In genomic region chr6:66605011-66605410, GRCh38 we compare ENCODE assay signal across 19 cellular contexts.
DNase-seq lines count a peak whose midpoint lies in the region; TF ChIP-seq lines count a peak whose summit lies in the region.
"Had no signal": no experiment of that assay in that cellular context is flagged by ENCODE, and none has a peak within 500 bp of the region (broad histone marks: within the 10 kb centered on the region; RNA-seq: fewer than 3 reads in every experiment).

No MANE protein-coding gene starts in this region.

- no peaks in the 10 kb centered on the region for H4K20me1 ChIP-seq in fibroblast of lung (ENCODE audit: control insufficient read depth, extremely low read depth, insufficient read depth, low read length)

- no peak overlapping the region for H3K4me2 ChIP-seq in fibroblast of lung (ENCODE audit: extremely low read depth, insufficient read depth, low read length)
- H3K4me2 ChIP-seq: A549 had no signal

- DNase-seq in HCEC 1CT = peak; percentile 74
- peak; percentile 13 for DNase-seq in RPMI7951 (ENCODE audit: low read depth)
- DNase-seq in fibroblast of lung (ENCODE audit: low read depth in 2 of 2) = peak; percentile 16 to 83
- peak; percentile 61 for DNase-seq in non-pigmented ciliary epithelial cell (ENCODE audit: low read depth)
- no peak for DNase-seq in NCI-H2196 treated with DMSO at 0.1 percent for 48 hours (lab: John Stamatoyannopoulos, UW; ENCODE audit: unreplicated experiment)
- no peak for DNase-seq in head of caudate nucleus
- no peak for DNase-seq in NCI-H2107 treated with DMSO at 0.1 percent for 48 hours (lab: John Stamatoyannopoulos, UW; ENCODE audit: unreplicated experiment)
- DNase-seq in NCI-H510A treated with DMSO at 0.1 percent for 48 hours (lab: John Stamatoyannopoulos, UW) = no peak
- DNase-seq: C1 segment of cervical spinal cord; CD4-positive, alpha-beta memory T cell; COR-L47; H7; NCI-H1105; NCI-H1436 treated with DMSO at 0.1 percent for 48 hours; NCI-H187 treated with DMSO at 0.1 percent for 48 hours; NCI-H69; SHP77 treated with DMSO at 0.1 percent for 48 hours; T-helper 1 cell had no signal

- no peak for TF ChIP-seq CTCF in fibroblast of lung (conservative IDR thresholded peaks at IDR 0.05 in 1 of 2, IDR thresholded peaks at IDR 0.05 in 1 of 2; ENCODE audit: low read depth in 1 of 2, low read length in 2 of 2)

- no peaks in the 10 kb centered on the region for H3K9me3 ChIP-seq in fibroblast of lung (ENCODE audit: control insufficient read depth, insufficient read depth, low read depth, low read length)
- H3K9me3 ChIP-seq: A549 had no signal

- H3K9ac ChIP-seq in fibroblast of lung (ENCODE audit: insufficient read depth, low read length) = no peak overlapping the region

- no peaks in the 10 kb centered on the region for H3K79me2 ChIP-seq in fibroblast of lung (ENCODE audit: control insufficient read depth, insufficient read depth, low read length)

- H3K27me3 ChIP-seq in fibroblast of lung (ENCODE audit: control insufficient read depth, insufficient read depth, low read length) = no peaks in the 10 kb centered on the region

- no peaks in the 10 kb centered on the region for H3K4me1 ChIP-seq in fibroblast of lung (ENCODE audit: control insufficient read depth, extremely low read depth, insufficient read depth, low read length)
- H3K4me1 ChIP-seq: A549 had no signal

- no peaks in the 10 kb centered on the region for H3K36me3 ChIP-seq in fibroblast of lung (ENCODE audit: control insufficient read depth, insufficient read depth, low read length)

- no peak overlapping the region for H3K4me3 ChIP-seq in fibroblast of lung (replicated peaks in 1 of 4; ENCODE audit: control extremely low read depth in 1 of 4, insufficient read depth in 1 of 4, low read depth in 3 of 4, low read length in 4 of 4)
- H3K4me3 ChIP-seq: A549 had no signal

- intact Hi-C loops in head of caudate nucleus (cut with DNase I) = no loop called here

- H3K27ac ChIP-seq in fibroblast of lung (ENCODE audit: insufficient read depth, low read length) = no peak overlapping the region
- H3K27ac ChIP-seq: A549 had no signal

- no peak overlapping the region for H2AFZ ChIP-seq in fibroblast of lung (ENCODE audit: low read length)

Comparison
In these comparisons a context has a peak if more than half of its experiments do, and no peak if none do; other contexts are left out.
1. DNase-seq: peak in HCEC 1CT (single experiment), RPMI7951 (single experiment), fibroblast of lung (2 of 2) and non-pigmented ciliary epithelial cell (single experiment); none in NCI-H2196 treated with DMSO at 0.1 percent for 48 hours (single experiment), head of caudate nucleus (0 of 42), NCI-H2107 treated with DMSO at 0.1 percent for 48 hours (single experiment) and NCI-H510A treated with DMSO at 0.1 percent for 48 hours (single experiment).